1 cellular context compared by ENCODE assay signal in genomic region chr7:99897688-99898357, GRCh38.
TF ChIP-seq lines count a peak whose summit lies in the region.

No MANE protein-coding gene starts in this region.

TF ChIP-seq in GM12878, 131 proteins besides CTCF, POLR2A, EP300 and RAD21:
- TF ChIP-seq MXI1 (IDR thresholded peaks at IDR 0.05; ENCODE audit: low read depth, low read length) (no peak), RUNX3 (IDR thresholded peaks at IDR 0.05; ENCODE audit: low read length) (peak; percentile 34; the same call in 1 of the 2 replicates), SPI1 (IDR thresholded peaks at IDR 0.05; ENCODE audit: borderline replicate concordance, insufficient read depth, low read depth, low read length) (peak; percentile 29; the same call in 1 of the 2 replicates), GABPA (IDR thresholded peaks at IDR 0.05; ENCODE audit: low read depth) (0 out of 2 replicates have a peak, but pooled peaks have one; percentile 40), IRF3 (IDR thresholded peaks at IDR 0.05) (no peak), ZBTB40 (IDR thresholded peaks at IDR 0.05; ENCODE audit: borderline replicate concordance) (peak; percentile 34; the same call in 1 of the 2 replicates), CUX1 (IDR thresholded peaks at IDR 0.05; ENCODE audit: insufficient replicate concordance, low read depth, low read length) (no peak), DPF2 (IDR thresholded peaks at IDR 0.05) (no peak), RFX5 (IDR thresholded peaks at IDR 0.05; ENCODE audit: low read depth, low read length) (no peak), CEBPB (IDR thresholded peaks at IDR 0.05; ENCODE audit: borderline replicate concordance in 1 of 2, low read depth in 2 of 2, low read length in 2 of 2) (no peak), GATAD2B (conservative IDR thresholded peaks at IDR 0.05; ENCODE audit: low read depth) (no peak), CBFB (IDR thresholded peaks at IDR 0.05; ENCODE audit: low read depth) (no peak), CBX5 (IDR thresholded peaks at IDR 0.05; ENCODE audit: low read depth) (no peak), BMI1 (IDR thresholded peaks at IDR 0.05; ENCODE audit: borderline replicate concordance) (no peak), ATF3 (IDR thresholded peaks at IDR 0.05; ENCODE audit: borderline replicate concordance, extremely low read depth, low read depth, low read length) (no peak)
TF ChIP-seq in GM12878: peak in this region for 4.
